ENCODE assay signal across 1 cellular context in genomic region chr14:104688505-104688754, GRCh38.
TF ChIP-seq lines count a peak whose summit lies in the region.

No MANE protein-coding gene starts in this region.

TF ChIP-seq in K562, 482 proteins besides CTCF, POLR2A, EP300 and RAD21 (continued from another document):
- TF ChIP-seq ZNF518B (CRISPR knock-in tag; IDR thresholded peaks at IDR 0.05) (no peak), BRF1 (IDR thresholded peaks at IDR 0.05; ENCODE audit: borderline replicate concordance, extremely low read depth, insufficient read length) (no peak), KAT2B (IDR thresholded peaks at IDR 0.05; ENCODE audit: low read depth, low read length) (no peak), ZNF445 (CRISPR knock-in tag; IDR thresholded peaks at IDR 0.05; ENCODE audit: low read depth) (no peak), ZBTB43 (CRISPR knock-in tag; IDR thresholded peaks at IDR 0.05) (no peak), FOSL1 (tag; conservative IDR thresholded peaks at IDR 0.05) (no peak), NR2F6 (CRISPR knock-in tag; IDR thresholded peaks at IDR 0.05) (no peak), ZNF512 (tag; IDR thresholded peaks at IDR 0.05) (no peak), USF2 (CRISPR knock-in tag; IDR thresholded peaks at IDR 0.05) (no peak), ZNF197 (CRISPR knock-in tag; IDR thresholded peaks at IDR 0.05; ENCODE audit: low read depth) (no peak)
